1 cellular context compared by ENCODE assay signal in the genomic region with DNA sequence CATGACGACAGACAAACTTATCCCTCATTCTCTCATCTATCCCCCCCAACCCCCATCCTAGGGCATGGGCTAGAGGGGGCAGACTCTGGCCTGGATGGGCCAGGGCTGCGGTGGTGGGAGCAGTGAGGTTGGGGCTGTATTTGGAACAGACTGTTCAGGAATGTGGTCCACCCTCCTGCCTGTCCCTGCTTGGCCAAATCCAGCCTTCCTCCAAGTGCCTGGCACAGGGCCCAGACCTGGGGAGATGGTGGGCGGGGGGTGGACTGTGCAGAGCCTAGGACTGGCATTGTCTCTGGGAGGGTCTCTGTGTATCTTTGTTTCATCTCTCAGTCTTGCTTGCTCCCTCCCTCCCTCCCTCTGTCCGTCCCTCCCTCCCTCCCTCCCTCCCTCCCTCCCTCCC.
TF ChIP-seq lines count a peak whose summit lies in the region.

No MANE protein-coding gene starts in this region.

TF ChIP-seq in SK-N-SH, 30 proteins besides CTCF, POLR2A, EP300 and RAD21:
- TF ChIP-seq CHD2 (IDR thresholded peaks at IDR 0.05; ENCODE audit: low read length, partially characterized antibody) (no peak), NFIC (IDR thresholded peaks at IDR 0.05; ENCODE audit: borderline replicate concordance) (no peak)
TF ChIP-seq in SK-N-SH: peak in this region for 0.
